Comparison of ENCODE assay signal across 8 cellular contexts in genomic region chr3:108552267-108553159, GRCh38. TPM values are rescaled to one million over a fixed set of nuclear protein-coding genes. Genes with fewer than 3 reads are reported as not detected.
A peak's percentile ranks its signal among the peaks of the same experiment; 100 is the strongest.
DNase-seq lines count a peak whose midpoint lies in the region; ATAC-seq, FAIRE-seq and TF ChIP-seq lines count a peak whose summit lies in the region.

No MANE protein-coding gene starts in this region.

- peak overlapping the region in 3 of 8 donors; percentile 18 to 43 (median 25) for H3K4me3 Mint-ChIP-seq in naive B cell
- no peak overlapping the region for H3K4me3 Mint-ChIP-seq in activated CD4-positive, alpha-beta memory T cell treated with anti-CD3 and anti-CD28 coated beads for 36 hours

- H3K4me3 ChIP-seq in Karpas-422 (ENCODE audit: low read length): no peak overlapping the region
- H3K4me3 ChIP-seq in endothelial cell of umbilical vein (replicated peaks in 1 of 3; ENCODE audit: insufficient read depth in 1 of 3, low read depth in 1 of 3, low read length in 3 of 3): no peak overlapping the region

- peak; percentile 83 for FAIRE-seq in GM18507 (lab: Jason Lieb, UNC)
- FAIRE-seq in endothelial cell of umbilical vein (lab: Jason Lieb, UNC): peak; percentile 43

- H3K9me3 ChIP-seq in Karpas-422 (ENCODE audit: low read length) (no peaks in the 10 kb centered on the region), endothelial cell of umbilical vein (replicated peaks; ENCODE audit: control insufficient read depth, insufficient read depth, low read length) (no peaks in the 10 kb centered on the region)

- no peaks in the 10 kb centered on the region for H3K79me2 ChIP-seq in Karpas-422 (ENCODE audit: low read length)
- H3K79me2 ChIP-seq in endothelial cell of umbilical vein (ENCODE audit: control insufficient read depth, insufficient read depth, low read length): no peaks in the 10 kb centered on the region

- peak; percentile 43 to 64 for ATAC-seq in naive B cell (ENCODE audit: low read depth in 2 of 2)

- no peak overlapping the region for H3K9ac ChIP-seq in Karpas-422 (ENCODE audit: low read length)
- no peak overlapping the region for H3K9ac ChIP-seq in endothelial cell of umbilical vein (replicated peaks; ENCODE audit: extremely low read depth, insufficient read depth, low read length)

- intact Hi-C loops in endothelial cell of umbilical vein (cut with micrococcal nuclease): loop anchor here (1.0 to 5.0 kb wide), 4 partner anchors 63 to 1315 kb away; no protein-coding TSS in a partner anchor
- intact Hi-C loops in activated CD4-positive, alpha-beta memory T cell treated with anti-CD3 and anti-CD28 coated beads for 36 hours (cut with micrococcal nuclease): loop anchor here (1.0 kb wide), 1 partner anchor 63 kb away; no protein-coding TSS in a partner anchor

- H2AFZ ChIP-seq in Karpas-422 (ENCODE audit: low read length) (no peak overlapping the region), endothelial cell of umbilical vein (ENCODE audit: low read depth, low read length) (no peak overlapping the region)

- dilution Hi-C loops in endothelial cell of umbilical vein (cut with MboI; ENCODE audit: extremely low pct_ligation_motif_present, low sequenced_read_pairs): no loop called here

- H3K4me1 Mint-ChIP-seq in naive B cell: peaks cover 7 to 9% (median 7%) of the 10 kb centered on the region in 3 donors
- H3K4me1 Mint-ChIP-seq in activated CD4-positive, alpha-beta memory T cell treated with anti-CD3 and anti-CD28 coated beads for 36 hours (ENCODE audit: low read depth): peaks cover 8% of the 10 kb centered on the region

- H3K27me3 ChIP-seq in Karpas-422 (ENCODE audit: low read length) (no peaks in the 10 kb centered on the region), endothelial cell of umbilical vein (ENCODE audit: control insufficient read depth in 2 of 2, insufficient read depth in 2 of 2, low read length in 2 of 2) (no peaks in the 10 kb centered on the region)

- no peaks in the 10 kb centered on the region for H3K9me3 Mint-ChIP-seq in naive B cell
- no peaks in the 10 kb centered on the region for H3K9me3 Mint-ChIP-seq in activated CD4-positive, alpha-beta memory T cell treated with anti-CD3 and anti-CD28 coated beads for 36 hours

- H3K9me2 ChIP-seq in Karpas-422 (replicated peaks; ENCODE audit: insufficient read depth, low read length): no peaks in the 10 kb centered on the region

- H3K36me3 Mint-ChIP-seq in naive B cell: no peaks in the 10 kb centered on the region
- H3K36me3 Mint-ChIP-seq in activated CD4-positive, alpha-beta memory T cell treated with anti-CD3 and anti-CD28 coated beads for 36 hours: peaks cover 25% of the 10 kb centered on the region

- peak overlapping the region in 4 of 6 donors; percentile 2 to 89 (median 62) for H3K27ac Mint-ChIP-seq in naive B cell
- no peak overlapping the region for H3K27ac Mint-ChIP-seq in activated CD4-positive, alpha-beta memory T cell treated with anti-CD3 and anti-CD28 coated beads for 36 hours

- H3K4me1 ChIP-seq in Karpas-422 (ENCODE audit: low read length) (no peaks in the 10 kb centered on the region), endothelial cell of umbilical vein (ENCODE audit: control insufficient read depth, extremely low read depth, insufficient read depth, low read length) (peaks cover 12% of the 10 kb centered on the region)

- no peaks in the 10 kb centered on the region for H3K27me3 Mint-ChIP-seq in naive B cell
- H3K27me3 Mint-ChIP-seq in activated CD4-positive, alpha-beta memory T cell treated with anti-CD3 and anti-CD28 coated beads for 36 hours: no peaks in the 10 kb centered on the region

- H3K27ac ChIP-seq in Karpas-422 (ENCODE audit: low read length) (no peak overlapping the region), endothelial cell of umbilical vein (ENCODE audit: insufficient read depth, low read depth, low read length) (no peak overlapping the region)

- POLR2A ChIA-PET in endothelial cell of umbilical vein (lab: Charles Lee): no interaction called here
- POLR2A ChIA-PET in activated CD4-positive, alpha-beta memory T cell treated with anti-CD3 and anti-CD28 coated beads for 36 hours (lab: Charles Lee): interaction anchor here (1.0 kb wide), 1 partner anchor 14 kb away, joined by 4 read pairs; no protein-coding TSS in a partner anchor

- DNase-seq in AG08396 (ENCODE audit: low spot score): peak; percentile 4
- DNase-seq in GM18507 (ENCODE audit: extremely low spot score, insufficient read length, low read depth): no peak
- DNase-seq in Karpas-422: peak; percentile 73
- DNase-seq in RKO (ENCODE audit: low spot score): peak; percentile 59
- peak; percentile 68 for DNase-seq in endothelial cell of umbilical vein (ENCODE audit: low read depth, low spot score)
- DNase-seq in naive B cell: peak; percentile 39
- DNase-seq in hepatic stellate cell (ENCODE audit: low spot score): no peak
- no peak for DNase-seq in activated CD4-positive, alpha-beta memory T cell treated with anti-CD3 and anti-CD28 coated beads for 36 hours

- no TSS peak for BruUV-seq in endothelial cell of umbilical vein (replicated peaks; lab: Mats Ljungman, UMichigan)

- TF ChIP-seq POLR2A in endothelial cell of umbilical vein (IDR thresholded peaks at IDR 0.05; ENCODE audit: low read depth, low read length): no peak

- no peaks in the 10 kb centered on the region for H4K20me1 ChIP-seq in Karpas-422 (ENCODE audit: insufficient read depth, low read depth, low read length)
- H4K20me1 ChIP-seq in endothelial cell of umbilical vein (replicated peaks; ENCODE audit: control insufficient read depth, extremely low read depth, insufficient read depth, low read length): no peaks in the 10 kb centered on the region

- H3K9me1 ChIP-seq in endothelial cell of umbilical vein (replicated peaks; ENCODE audit: control insufficient read depth, extremely low read depth, insufficient read depth, low read length): no peaks in the 10 kb centered on the region

- peaks cover 60% of the 10 kb centered on the region; the same call in 1 of the 2 replicates for H3K36me3 ChIP-seq in Karpas-422 (ENCODE audit: insufficient read depth, low read length)
- H3K36me3 ChIP-seq in endothelial cell of umbilical vein (ENCODE audit: control insufficient read depth in 2 of 2, extremely low read depth in 1 of 2, insufficient read depth in 2 of 2, low read length in 2 of 2): peaks cover 0 to 6% of the 10 kb centered on the region in 2 experiments

- TF ChIP-seq CTCF in endothelial cell of umbilical vein (IDR thresholded peaks at IDR 0.05; ENCODE audit: extremely low read depth in 1 of 2, insufficient read depth in 1 of 2, low read depth in 1 of 2, low read length in 2 of 2): peak; percentile 21 to 31

- CTCF ChIA-PET in endothelial cell of umbilical vein (lab: Charles Lee): interaction anchor here (0.6 to 5.7 kb wide), 29 partner anchors 9 to 1316 kb away, joined by 3 to 122 read pairs (median 8); partner anchors contain the start of genes CIP2A and DZIP3
- CTCF ChIA-PET in activated CD4-positive, alpha-beta memory T cell treated with anti-CD3 and anti-CD28 coated beads for 36 hours (lab: Charles Lee): interaction anchor here (0.6 to 3.7 kb wide), 26 partner anchors 9 to 1171 kb away, joined by 3 to 73 read pairs (median 4); partner anchors contain the start of genes CIP2A and DZIP3

- H3K4me2 ChIP-seq in Karpas-422 (ENCODE audit: low read depth, low read length, poor library complexity, severe bottlenecking) (no peak overlapping the region), endothelial cell of umbilical vein (ENCODE audit: insufficient read depth, low read length) (no peak overlapping the region)

RNA-seq across cellular contexts. Expression of gene CIP2A, which starts 36.7 kb away (rescaled TPM):
- total RNA-seq in Karpas-422 (2014; rRNA removed; shearing (Covaris generic); ENCODE audit: low replicate concordance): 27.4 and 37.8 TPM in 2 replicates
- 28.7 and 33.7 TPM in 2 replicates for total RNA-seq in endothelial cell of umbilical vein
- 6.2 and 9.4 TPM in 2 replicates for polyA plus RNA-seq in endothelial cell of umbilical vein
- polyA plus RNA-seq in endothelial cell of umbilical vein (2011; cell fraction: cytosol; rRNA removed): 11.6 and 11.9 TPM in 2 replicates
- 24.6 and 29.6 TPM in 2 replicates for polyA plus RNA-seq in endothelial cell of umbilical vein (2011; cell fraction: nucleus; rRNA removed)
- 9.1 and 24.1 TPM in 2 replicates for polyA plus RNA-seq in endothelial cell of umbilical vein (2012)
- polyA minus RNA-seq in endothelial cell of umbilical vein: 41.9 and 58.0 TPM in 2 replicates
- polyA minus RNA-seq in endothelial cell of umbilical vein (2011; cell fraction: cytosol; rRNA and poly(A)+ RNA removed): 13.5 TPM
- 50.3 and 93.8 TPM in 2 replicates for polyA minus RNA-seq in endothelial cell of umbilical vein (2011; cell fraction: nucleus; rRNA and poly(A)+ RNA removed)
- polyA plus RNA-seq in naive B cell (ENCODE audit: low read depth in 6 of 6): 1 to 10 TPM; 3.4 to 7.6 (median 4.8) TPM
- total RNA-seq in activated CD4-positive, alpha-beta memory T cell treated with anti-CD3 and anti-CD28 coated beads for 36 hours: 10 to 100 TPM; 39.5 to 45.1 TPM

RNA-seq across cellular contexts. Expression of gene DZIP3, which starts 37.0 kb away (rescaled TPM):
- total RNA-seq in Karpas-422 (2014; rRNA removed; shearing (Covaris generic); ENCODE audit: low replicate concordance): 9.3 and 15.7 TPM in 2 replicates
- 6.5 and 7.1 TPM in 2 replicates for total RNA-seq in endothelial cell of umbilical vein
- polyA plus RNA-seq in endothelial cell of umbilical vein (1.6 and 1.9 TPM in 2 replicates), naive B cell (ENCODE audit: low read depth in 6 of 6) (10 to 100 TPM in 5 of 6 donors, 1 to 10 TPM in 1; 10.0 to 21.7 (median 17.6) TPM)
- 2.3 and 2.5 TPM in 2 replicates for polyA plus RNA-seq in endothelial cell of umbilical vein (2011; cell fraction: cytosol; rRNA removed)
- 9.3 and 11.8 TPM in 2 replicates for polyA plus RNA-seq in endothelial cell of umbilical vein (2011; cell fraction: nucleus; rRNA removed)
- 3.2 and 4.6 TPM in 2 replicates for polyA plus RNA-seq in endothelial cell of umbilical vein (2012)
- polyA minus RNA-seq in endothelial cell of umbilical vein: 2.9 and 5.3 TPM in 2 replicates
- polyA minus RNA-seq in endothelial cell of umbilical vein (2011; cell fraction: cytosol; rRNA and poly(A)+ RNA removed): 1.1 TPM
- polyA minus RNA-seq in endothelial cell of umbilical vein (2011; cell fraction: nucleus; rRNA and poly(A)+ RNA removed): 6.2 and 10.8 TPM in 2 replicates
- 10 to 100 TPM; 11.3 to 11.4 TPM for total RNA-seq in activated CD4-positive, alpha-beta memory T cell treated with anti-CD3 and anti-CD28 coated beads for 36 hours

RNA-seq across cellular contexts. Expression of gene MYH15, which starts 42.1 kb away (rescaled TPM):
- 0.18 TPM in 1 of 2 replicates, not detected in the other for total RNA-seq in Karpas-422 (2014; rRNA removed; shearing (Covaris generic); ENCODE audit: low replicate concordance)
- 0.14 and 0.27 TPM in 2 replicates for total RNA-seq in endothelial cell of umbilical vein
- not detected in 2 replicates for polyA plus RNA-seq in endothelial cell of umbilical vein
- polyA plus RNA-seq in endothelial cell of umbilical vein (2011; cell fraction: cytosol; rRNA removed): 0.01 and 0.03 TPM in 2 replicates
- polyA plus RNA-seq in endothelial cell of umbilical vein (2011; cell fraction: nucleus; rRNA removed): 0.14 and 0.26 TPM in 2 replicates
- polyA plus RNA-seq in endothelial cell of umbilical vein (2012): 0.15 and 0.28 TPM in 2 replicates
- not detected in 2 replicates for polyA minus RNA-seq in endothelial cell of umbilical vein
- not detected for polyA minus RNA-seq in endothelial cell of umbilical vein (2011; cell fraction: cytosol; rRNA and poly(A)+ RNA removed)
- polyA minus RNA-seq in endothelial cell of umbilical vein (2011; cell fraction: nucleus; rRNA and poly(A)+ RNA removed): 0.14 and 0.24 TPM in 2 replicates
- polyA plus RNA-seq in naive B cell (ENCODE audit: low read depth in 6 of 6): under 1 TPM in 2 of 6 donors, not detected in 4; 0.05 to 0.06 TPM
- under 1 TPM; 0.12 to 0.17 TPM for total RNA-seq in activated CD4-positive, alpha-beta memory T cell treated with anti-CD3 and anti-CD28 coated beads for 36 hours

Comparison
In these comparisons a context has a peak if more than half of its experiments do, and no peak if none do; other contexts are left out.
1. DNase-seq: peak in AG08396 (single experiment), Karpas-422 (single experiment), RKO (single experiment), endothelial cell of umbilical vein (single experiment) and naive B cell (single experiment); none in GM18507 (single experiment), hepatic stellate cell (single experiment) and activated CD4-positive, alpha-beta memory T cell treated with anti-CD3 and anti-CD28 coated beads for 36 hours (single experiment).